ENCODE assay signal across 9 cellular contexts in genomic region chr2:196168181-196168580, GRCh38. TPM values are rescaled to one million over a fixed set of nuclear protein-coding genes. Genes with fewer than 3 reads are reported as not detected.
DNase-seq lines count a peak whose midpoint lies in the region; ATAC-seq and TF ChIP-seq lines count a peak whose summit lies in the region.
"Had no signal": no experiment of that assay in that cellular context is flagged by ENCODE, and none has a peak within 500 bp of the region (broad histone marks: within the 10 kb centered on the region; RNA-seq: fewer than 3 reads in every experiment).

No MANE protein-coding gene starts in this region.

- ATAC-seq in omental fat pad (ENCODE audit: low FRiP score) (no peak), HG03521 (IDR thresholded peaks at IDR 0.05; ENCODE audit: unreplicated experiment) (no peak)

- peaks cover 0 to under 1% of the 10 kb centered on the region in 2 donors for H3K36me3 ChIP-seq in mucosa of rectum (ENCODE audit: control insufficient read depth in 2 of 2, insufficient read depth in 2 of 2, low read length in 2 of 2)

- TF ChIP-seq CTCF in omental fat pad (IDR thresholded peaks at IDR 0.05) = no peak

- no peaks in the 10 kb centered on the region for H3K27me3 ChIP-seq in mucosa of rectum (ENCODE audit: control insufficient read depth in 2 of 2, insufficient read depth in 2 of 2, low read length in 2 of 2)

- peak overlapping the region in 1 of 2 donors; percentile 99 for H3K4me3 ChIP-seq in mucosa of rectum (ENCODE audit: low read length in 2 of 2)

- DNase-seq in CD1c-positive myeloid dendritic cell (ENCODE audit: extremely low spot score) (peak; percentile 42), HT-29 (ENCODE audit: low spot score) (peak; percentile 53), amniotic epithelial cell (ENCODE audit: low read depth) (peak; percentile 41), NCI-H526 treated with DMSO at 0.1 percent for 48 hours (lab: John Stamatoyannopoulos, UW) (no peak), omental fat pad (ENCODE audit: low spot score) (no peak)
- no peak for DNase-seq in activated CD4-positive, CD25-positive, alpha-beta regulatory T cell (lab: John Stamatoyannopoulos, UW)
- DNase-seq: cerebellar nuclear complex had no signal

- no peaks in the 10 kb centered on the region for H3K9me3 ChIP-seq in mucosa of rectum (ENCODE audit: control insufficient read depth in 2 of 2, low read length in 2 of 2)

- peak overlapping the region; percentile 45 to 60 for H3K27ac ChIP-seq in mucosa of rectum (ENCODE audit: low read depth in 2 of 2, low read length in 2 of 2)

- peak overlapping the region; percentile 16 to 52 for H3K9ac ChIP-seq in mucosa of rectum (ENCODE audit: low read depth in 1 of 2, low read length in 2 of 2)

- H3K4me1 ChIP-seq in mucosa of rectum (ENCODE audit: control insufficient read depth in 2 of 2, insufficient read depth in 2 of 2, low read length in 2 of 2) = peaks cover 2 to 13% of the 10 kb centered on the region in 2 donors

RNA-seq across cellular contexts. Expression of gene STK17B, which starts 3.2 kb away (rescaled TPM):
- total RNA-seq in HT-29 (2014; rRNA removed; shearing (Covaris generic)) = 17.4 and 19.0 TPM in 2 replicates
- total RNA-seq in omental fat pad = 10 to 100 TPM; 39.2 to 89.9 (median 60.7) TPM

Comparison
In these comparisons a context has a peak if more than half of its experiments do, and no peak if none do; other contexts are left out.
1. DNase-seq: peak in CD1c-positive myeloid dendritic cell (single experiment), HT-29 (single experiment) and amniotic epithelial cell (single experiment); none in activated CD4-positive, CD25-positive, alpha-beta regulatory T cell (0 of 4), NCI-H526 treated with DMSO at 0.1 percent for 48 hours (single experiment) and omental fat pad (single experiment).